Comparison of ENCODE assay signal across 1 cellular context in the genomic region with DNA sequence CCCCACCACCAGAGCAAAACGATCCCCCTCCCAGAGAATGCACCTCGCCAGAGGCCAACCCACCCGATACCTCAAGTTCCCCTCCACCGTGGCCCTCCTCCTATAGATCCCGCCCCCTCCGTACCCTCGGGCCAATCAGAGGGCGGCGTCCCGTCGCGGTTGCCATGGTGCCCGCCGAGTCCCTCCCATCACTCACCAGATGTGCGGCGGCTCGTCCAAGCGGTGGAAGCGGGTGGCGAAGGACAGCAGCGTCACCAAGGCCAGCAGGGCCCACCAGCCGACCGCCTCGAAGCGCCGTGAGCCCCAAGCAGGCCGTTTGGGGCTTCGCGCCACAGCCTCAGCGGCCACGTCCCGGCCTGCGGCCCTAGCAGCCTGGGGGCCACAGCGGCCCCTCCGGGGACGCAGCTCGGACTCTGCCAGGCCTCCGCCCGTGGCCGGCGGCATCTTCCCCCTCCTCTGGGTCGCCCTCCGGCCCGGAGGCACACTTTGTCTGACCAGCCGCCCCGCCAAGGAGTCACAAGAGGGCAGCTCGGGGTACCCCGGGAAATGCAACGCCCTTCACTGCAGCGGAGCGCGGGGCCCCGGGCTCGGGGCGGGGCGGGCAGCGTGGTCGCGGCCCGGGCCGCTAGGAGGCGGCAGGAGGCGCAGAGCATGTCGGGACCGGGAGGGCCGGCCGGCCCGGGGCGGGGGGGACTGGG.
A peak's percentile ranks its signal among the peaks of the same experiment; 100 is the strongest.
TF ChIP-seq lines count a peak whose summit lies in the region.

A gene with protein sequence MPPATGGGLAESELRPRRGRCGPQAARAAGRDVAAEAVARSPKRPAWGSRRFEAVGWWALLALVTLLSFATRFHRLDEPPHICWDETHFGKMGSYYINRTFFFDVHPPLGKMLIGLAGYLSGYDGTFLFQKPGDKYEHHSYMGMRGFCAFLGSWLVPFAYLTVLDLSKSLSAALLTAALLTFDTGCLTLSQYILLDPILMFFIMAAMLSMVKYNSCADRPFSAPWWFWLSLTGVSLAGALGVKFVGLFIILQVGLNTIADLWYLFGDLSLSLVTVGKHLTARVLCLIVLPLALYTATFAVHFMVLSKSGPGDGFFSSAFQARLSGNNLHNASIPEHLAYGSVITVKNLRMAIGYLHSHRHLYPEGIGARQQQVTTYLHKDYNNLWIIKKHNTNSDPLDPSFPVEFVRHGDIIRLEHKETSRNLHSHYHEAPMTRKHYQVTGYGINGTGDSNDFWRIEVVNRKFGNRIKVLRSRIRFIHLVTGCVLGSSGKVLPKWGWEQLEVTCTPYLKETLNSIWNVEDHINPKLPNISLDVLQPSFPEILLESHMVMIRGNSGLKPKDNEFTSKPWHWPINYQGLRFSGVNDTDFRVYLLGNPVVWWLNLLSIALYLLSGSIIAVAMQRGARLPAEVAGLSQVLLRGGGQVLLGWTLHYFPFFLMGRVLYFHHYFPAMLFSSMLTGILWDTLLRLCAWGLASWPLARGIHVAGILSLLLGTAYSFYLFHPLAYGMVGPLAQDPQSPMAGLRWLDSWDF (minus strand): TSS at position 646 of the 698 bp plus-strand sequence. CDS start 202 bp downstream, at position 444.

TF ChIP-seq in HEK293, 187 proteins besides CTCF, POLR2A, EP300 and RAD21 (continued from another document and continues in another):
- TF ChIP-seq SP2 (tag by site-specific recombination; IDR thresholded peaks at IDR 0.05) (peak; percentile 89), ZSCAN16 (tag by site-specific recombination; IDR thresholded peaks at IDR 0.05) (no peak), GLI4 (tag by site-specific recombination; IDR thresholded peaks at IDR 0.05) (no peak), ZNF473 (tag by site-specific recombination; IDR thresholded peaks at IDR 0.05) (no peak), ZNF174 (tag by site-specific recombination; IDR thresholded peaks at IDR 0.05) (no peak), ZNF140 (tag by site-specific recombination; IDR thresholded peaks at IDR 0.05) (no peak), ZNF610 (tag by site-specific recombination; IDR thresholded peaks at IDR 0.05; ENCODE audit: borderline replicate concordance) (no peak), ZNF677 (tag by site-specific recombination; IDR thresholded peaks at IDR 0.05) (0 out of 2 replicates have a peak, but pooled peaks have one; percentile 8), BCL11A (tag by site-specific recombination; IDR thresholded peaks at IDR 0.05; ENCODE audit: low read depth) (no peak), ZBTB48 (tag by site-specific recombination; IDR thresholded peaks at IDR 0.05) (no peak), ZNF791 (tag by site-specific recombination; IDR thresholded peaks at IDR 0.05) (no peak), ZNF266 (tag by site-specific recombination; IDR thresholded peaks at IDR 0.05; ENCODE audit: low read depth) (no peak), ZNF596 (tag by site-specific recombination; IDR thresholded peaks at IDR 0.05) (no peak), ZNF184 (tag by site-specific recombination; IDR thresholded peaks at IDR 0.05) (no peak), ZXDB (tag by site-specific recombination; IDR thresholded peaks at IDR 0.05) (peak; percentile 7; the same call in 1 of the 2 replicates), ZNF433 (tag by site-specific recombination; IDR thresholded peaks at IDR 0.05; ENCODE audit: low read depth) (no peak), OSR2 (tag by site-specific recombination; IDR thresholded peaks at IDR 0.05) (no peak), ZNF146 (tag by site-specific recombination; IDR thresholded peaks at IDR 0.05) (no peak), ZNF670 (tag by site-specific recombination; IDR thresholded peaks at IDR 0.05; ENCODE audit: low read depth) (no peak), SP7 (tag by site-specific recombination; IDR thresholded peaks at IDR 0.05) (peak; percentile 9; the same call in 1 of the 2 replicates), ZSCAN30 (tag by site-specific recombination; IDR thresholded peaks at IDR 0.05) (peak; percentile 86), ZNF48 (tag by site-specific recombination; IDR thresholded peaks at IDR 0.05) (no peak), ZNF302 (tag by site-specific recombination; IDR thresholded peaks at IDR 0.05; ENCODE audit: low read depth) (no peak), ZNF768 (tag by site-specific recombination; IDR thresholded peaks at IDR 0.05) (no peak), ZNF248 (tag by site-specific recombination; IDR thresholded peaks at IDR 0.05) (no peak), ZFHX2 (tag by site-specific recombination; conservative IDR thresholded peaks at IDR 0.05) (no peak), KLF9 (tag by site-specific recombination; IDR thresholded peaks at IDR 0.05; ENCODE audit: low read depth) (no peak; the same call in 1 of the 2 replicates), SP3 (tag by site-specific recombination; IDR thresholded peaks at IDR 0.05) (peak; percentile 13; the same call in 1 of the 2 replicates), ZNF23 (tag by site-specific recombination; IDR thresholded peaks at IDR 0.05; ENCODE audit: borderline replicate concordance) (no peak), ZNF10 (tag by site-specific recombination; IDR thresholded peaks at IDR 0.05) (peak; percentile 57), ZBTB21 (tag by site-specific recombination; IDR thresholded peaks at IDR 0.05) (no peak), ZNF830 (tag by site-specific recombination; IDR thresholded peaks at IDR 0.05; ENCODE audit: low read depth) (no peak), ZNF544 (tag by site-specific recombination; IDR thresholded peaks at IDR 0.05) (no peak), GLIS2 (tag by site-specific recombination; IDR thresholded peaks at IDR 0.05) (peak; percentile 40), WT1 (tag by site-specific recombination; IDR thresholded peaks at IDR 0.05) (no peak), ZFP37 (tag by site-specific recombination; IDR thresholded peaks at IDR 0.05) (no peak), ZFP69B (tag by site-specific recombination; IDR thresholded peaks at IDR 0.05) (peak; percentile 93), ZNF391 (tag by site-specific recombination; IDR thresholded peaks at IDR 0.05; ENCODE audit: borderline replicate concordance, low read depth) (0 out of 2 replicates have a peak, but pooled peaks have one; percentile 37), BCL11B (tag by site-specific recombination; IDR thresholded peaks at IDR 0.05; ENCODE audit: low read depth) (peak; percentile 80; the same call in 1 of the 2 replicates), ZSCAN23 (tag by site-specific recombination; IDR thresholded peaks at IDR 0.05) (no peak), ZNF561 (tag by site-specific recombination; IDR thresholded peaks at IDR 0.05; ENCODE audit: borderline replicate concordance) (peak; percentile 46; the same call in 1 of the 2 replicates), ZNF155 (tag by site-specific recombination; IDR thresholded peaks at IDR 0.05) (no peak), ZBTB20 (tag by site-specific recombination; IDR thresholded peaks at IDR 0.05) (peak; percentile 97), KLF8 (tag by site-specific recombination; IDR thresholded peaks at IDR 0.05) (no peak; the same call in 1 of the 2 replicates), ZNF529 (tag by site-specific recombination; IDR thresholded peaks at IDR 0.05; ENCODE audit: insufficient replicate concordance) (no peak)
- TF ChIP-seq, protein P1, sequence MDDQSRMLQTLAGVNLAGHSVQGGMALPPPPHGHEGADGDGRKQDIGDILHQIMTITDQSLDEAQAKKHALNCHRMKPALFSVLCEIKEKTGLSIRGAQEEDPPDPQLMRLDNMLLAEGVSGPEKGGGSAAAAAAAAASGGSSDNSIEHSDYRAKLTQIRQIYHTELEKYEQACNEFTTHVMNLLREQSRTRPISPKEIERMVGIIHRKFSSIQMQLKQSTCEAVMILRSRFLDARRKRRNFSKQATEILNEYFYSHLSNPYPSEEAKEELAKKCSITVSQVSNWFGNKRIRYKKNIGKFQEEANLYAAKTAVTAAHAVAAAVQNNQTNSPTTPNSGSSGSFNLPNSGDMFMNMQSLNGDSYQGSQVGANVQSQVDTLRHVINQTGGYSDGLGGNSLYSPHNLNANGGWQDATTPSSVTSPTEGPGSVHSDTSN (CRISPR knock-in tag; IDR thresholded peaks at IDR 0.05): no peak
- TF ChIP-seq, protein P2, sequence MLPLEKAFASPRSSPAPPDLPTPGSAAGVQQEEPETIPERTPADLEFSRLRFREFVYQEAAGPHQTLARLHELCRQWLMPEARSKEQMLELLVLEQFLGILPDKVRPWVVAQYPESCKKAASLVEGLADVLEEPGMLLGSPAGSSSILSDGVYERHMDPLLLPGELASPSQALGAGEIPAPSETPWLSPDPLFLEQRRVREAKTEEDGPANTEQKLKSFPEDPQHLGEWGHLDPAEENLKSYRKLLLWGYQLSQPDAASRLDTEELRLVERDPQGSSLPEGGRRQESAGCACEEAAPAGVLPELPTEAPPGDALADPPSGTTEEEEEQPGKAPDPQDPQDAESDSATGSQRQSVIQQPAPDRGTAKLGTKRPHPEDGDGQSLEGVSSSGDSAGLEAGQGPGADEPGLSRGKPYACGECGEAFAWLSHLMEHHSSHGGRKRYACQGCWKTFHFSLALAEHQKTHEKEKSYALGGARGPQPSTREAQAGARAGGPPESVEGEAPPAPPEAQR (tag by site-specific recombination; IDR thresholded peaks at IDR 0.05): no peak
- TF ChIP-seq, protein P3, sequence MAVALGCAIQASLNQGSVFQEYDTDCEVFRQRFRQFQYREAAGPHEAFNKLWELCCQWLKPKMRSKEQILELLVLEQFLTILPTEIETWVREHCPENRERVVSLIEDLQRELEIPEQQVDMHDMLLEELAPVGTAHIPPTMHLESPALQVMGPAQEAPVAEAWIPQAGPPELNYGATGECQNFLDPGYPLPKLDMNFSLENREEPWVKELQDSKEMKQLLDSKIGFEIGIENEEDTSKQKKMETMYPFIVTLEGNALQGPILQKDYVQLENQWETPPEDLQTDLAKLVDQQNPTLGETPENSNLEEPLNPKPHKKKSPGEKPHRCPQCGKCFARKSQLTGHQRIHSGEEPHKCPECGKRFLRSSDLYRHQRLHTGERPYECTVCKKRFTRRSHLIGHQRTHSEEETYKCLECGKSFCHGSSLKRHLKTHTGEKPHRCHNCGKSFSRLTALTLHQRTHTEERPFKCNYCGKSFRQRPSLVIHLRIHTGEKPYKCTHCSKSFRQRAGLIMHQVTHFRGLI (tag by site-specific recombination; IDR thresholded peaks at IDR 0.05): no peak
- TF ChIP-seq, protein P4, sequence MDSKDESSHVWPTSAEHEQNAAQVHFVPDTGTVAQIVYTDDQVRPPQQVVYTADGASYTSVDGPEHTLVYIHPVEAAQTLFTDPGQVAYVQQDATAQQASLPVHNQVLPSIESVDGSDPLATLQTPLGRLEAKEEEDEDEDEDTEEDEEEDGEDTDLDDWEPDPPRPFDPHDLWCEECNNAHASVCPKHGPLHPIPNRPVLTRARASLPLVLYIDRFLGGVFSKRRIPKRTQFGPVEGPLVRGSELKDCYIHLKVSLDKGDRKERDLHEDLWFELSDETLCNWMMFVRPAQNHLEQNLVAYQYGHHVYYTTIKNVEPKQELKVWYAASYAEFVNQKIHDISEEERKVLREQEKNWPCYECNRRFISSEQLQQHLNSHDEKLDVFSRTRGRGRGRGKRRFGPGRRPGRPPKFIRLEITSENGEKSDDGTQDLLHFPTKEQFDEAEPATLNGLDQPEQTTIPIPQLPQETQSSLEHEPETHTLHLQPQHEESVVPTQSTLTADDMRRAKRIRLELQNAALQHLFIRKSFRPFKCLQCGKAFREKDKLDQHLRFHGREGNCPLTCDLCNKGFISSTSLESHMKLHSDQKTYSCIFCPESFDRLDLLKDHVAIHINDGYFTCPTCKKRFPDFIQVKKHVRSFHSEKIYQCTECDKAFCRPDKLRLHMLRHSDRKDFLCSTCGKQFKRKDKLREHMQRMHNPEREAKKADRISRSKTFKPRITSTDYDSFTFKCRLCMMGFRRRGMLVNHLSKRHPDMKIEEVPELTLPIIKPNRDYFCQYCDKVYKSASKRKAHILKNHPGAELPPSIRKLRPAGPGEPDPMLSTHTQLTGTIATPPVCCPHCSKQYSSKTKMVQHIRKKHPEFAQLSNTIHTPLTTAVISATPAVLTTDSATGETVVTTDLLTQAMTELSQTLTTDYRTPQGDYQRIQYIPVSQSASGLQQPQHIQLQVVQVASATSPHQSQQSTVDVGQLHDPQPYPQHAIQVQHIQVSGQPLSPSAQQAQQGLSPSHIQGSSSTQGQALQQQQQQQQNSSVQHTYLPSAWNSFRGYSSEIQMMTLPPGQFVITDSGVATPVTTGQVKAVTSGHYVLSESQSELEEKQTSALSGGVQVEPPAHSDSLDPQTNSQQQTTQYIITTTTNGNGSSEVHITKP (tag by site-specific recombination; IDR thresholded peaks at IDR 0.05): peak; percentile 42; the same call in 1 of the 2 replicates
- TF ChIP-seq, protein P5, sequence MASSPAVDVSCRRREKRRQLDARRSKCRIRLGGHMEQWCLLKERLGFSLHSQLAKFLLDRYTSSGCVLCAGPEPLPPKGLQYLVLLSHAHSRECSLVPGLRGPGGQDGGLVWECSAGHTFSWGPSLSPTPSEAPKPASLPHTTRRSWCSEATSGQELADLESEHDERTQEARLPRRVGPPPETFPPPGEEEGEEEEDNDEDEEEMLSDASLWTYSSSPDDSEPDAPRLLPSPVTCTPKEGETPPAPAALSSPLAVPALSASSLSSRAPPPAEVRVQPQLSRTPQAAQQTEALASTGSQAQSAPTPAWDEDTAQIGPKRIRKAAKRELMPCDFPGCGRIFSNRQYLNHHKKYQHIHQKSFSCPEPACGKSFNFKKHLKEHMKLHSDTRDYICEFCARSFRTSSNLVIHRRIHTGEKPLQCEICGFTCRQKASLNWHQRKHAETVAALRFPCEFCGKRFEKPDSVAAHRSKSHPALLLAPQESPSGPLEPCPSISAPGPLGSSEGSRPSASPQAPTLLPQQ (tag by site-specific recombination; IDR thresholded peaks at IDR 0.05): peak; percentile 96
- TF ChIP-seq, protein P6, sequence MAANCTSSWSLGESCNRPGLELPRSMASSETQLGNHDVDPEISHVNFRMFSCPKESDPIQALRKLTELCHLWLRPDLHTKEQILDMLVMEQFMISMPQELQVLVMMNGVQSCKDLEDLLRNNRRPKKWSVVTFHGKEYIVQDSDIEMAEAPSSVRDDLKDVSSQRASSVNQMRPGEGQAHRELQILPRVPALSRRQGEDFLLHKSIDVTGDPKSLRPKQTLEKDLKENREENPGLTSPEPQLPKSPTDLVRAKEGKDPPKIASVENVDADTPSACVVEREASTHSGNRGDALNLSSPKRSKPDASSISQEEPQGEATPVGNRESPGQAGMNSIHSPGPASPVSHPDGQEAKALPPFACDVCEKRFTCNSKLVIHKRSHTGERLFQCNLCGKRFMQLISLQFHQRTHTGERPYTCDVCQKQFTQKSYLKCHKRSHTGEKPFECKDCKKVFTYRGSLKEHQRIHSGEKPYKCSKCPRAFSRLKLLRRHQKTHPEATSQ (tag by site-specific recombination; IDR thresholded peaks at IDR 0.05): peak; percentile 43; the same call in 1 of the 2 replicates
- TF ChIP-seq, protein P7, sequence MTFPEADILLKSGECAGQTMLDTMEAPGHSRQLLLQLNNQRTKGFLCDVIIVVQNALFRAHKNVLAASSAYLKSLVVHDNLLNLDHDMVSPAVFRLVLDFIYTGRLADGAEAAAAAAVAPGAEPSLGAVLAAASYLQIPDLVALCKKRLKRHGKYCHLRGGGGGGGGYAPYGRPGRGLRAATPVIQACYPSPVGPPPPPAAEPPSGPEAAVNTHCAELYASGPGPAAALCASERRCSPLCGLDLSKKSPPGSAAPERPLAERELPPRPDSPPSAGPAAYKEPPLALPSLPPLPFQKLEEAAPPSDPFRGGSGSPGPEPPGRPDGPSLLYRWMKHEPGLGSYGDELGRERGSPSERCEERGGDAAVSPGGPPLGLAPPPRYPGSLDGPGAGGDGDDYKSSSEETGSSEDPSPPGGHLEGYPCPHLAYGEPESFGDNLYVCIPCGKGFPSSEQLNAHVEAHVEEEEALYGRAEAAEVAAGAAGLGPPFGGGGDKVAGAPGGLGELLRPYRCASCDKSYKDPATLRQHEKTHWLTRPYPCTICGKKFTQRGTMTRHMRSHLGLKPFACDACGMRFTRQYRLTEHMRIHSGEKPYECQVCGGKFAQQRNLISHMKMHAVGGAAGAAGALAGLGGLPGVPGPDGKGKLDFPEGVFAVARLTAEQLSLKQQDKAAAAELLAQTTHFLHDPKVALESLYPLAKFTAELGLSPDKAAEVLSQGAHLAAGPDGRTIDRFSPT (tag by site-specific recombination; IDR thresholded peaks at IDR 0.05): peak; percentile 37; the same call in 1 of the 2 replicates
